1 cellular context compared by ENCODE assay signal in genomic region chr5:81233080-81233634, GRCh38.
TF ChIP-seq lines count a peak whose summit lies in the region.

CKMT2 (plus strand) TSS chr5:81233322; CDS start chr5:81251133, 17,811 bp downstream.

TF ChIP-seq in IMR-90, 13 proteins besides CTCF, POLR2A, EP300 and RAD21 (continued from another document):
- TF ChIP-seq SMC3 (IDR thresholded peaks at IDR 0.05; ENCODE audit: low read depth, low read length) = no peak
- TF ChIP-seq NFE2L2 (IDR thresholded peaks at IDR 0.05; ENCODE audit: low read depth, low read length) = no peak
